In genomic region chr7:44320141-44320540, GRCh38 we compare ENCODE assay signal across 1 cellular context.
TF ChIP-seq lines count a peak whose summit lies in the region.

No MANE protein-coding gene starts in this region.

TF ChIP-seq in IMR-90, 13 proteins besides CTCF, POLR2A, EP300 and RAD21 (continued from another document):
- TF ChIP-seq BHLHE40 (IDR thresholded peaks at IDR 0.05; ENCODE audit: low read depth, low read length), result no peak
- no peak for TF ChIP-seq ELK1 (IDR thresholded peaks at IDR 0.05; ENCODE audit: borderline replicate concordance, low read depth, low read length)
